Comparison of ENCODE assay signal across 17 cellular contexts in the genomic region with DNA sequence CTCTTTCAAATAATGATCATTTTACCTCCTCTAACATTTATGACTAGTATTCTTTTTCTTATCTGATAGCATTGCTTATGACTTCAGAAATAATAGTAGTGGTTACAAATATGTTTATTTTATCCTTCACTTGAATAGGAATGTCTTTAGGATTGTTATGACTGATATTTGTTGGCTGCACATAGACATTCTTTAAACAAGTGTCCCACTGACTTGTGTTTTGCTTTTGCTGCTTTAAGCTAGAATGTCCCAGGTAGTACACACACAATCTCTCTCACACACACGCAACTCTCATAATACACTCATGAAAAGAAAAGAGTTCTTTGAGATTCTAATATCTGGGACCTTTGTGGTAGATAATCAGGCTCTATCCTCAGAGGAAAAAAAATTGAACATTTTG. TPM values are rescaled to one million over a fixed set of nuclear protein-coding genes. Genes with fewer than 3 reads are reported as not detected.
DNase-seq lines count a peak whose midpoint lies in the region; ATAC-seq and TF ChIP-seq lines count a peak whose summit lies in the region.
"Had no signal": no experiment of that assay in that cellular context is flagged by ENCODE, and none has a peak within 500 bp of the region (broad histone marks: within the 10 kb centered on the region; RNA-seq: fewer than 3 reads in every experiment).

No MANE protein-coding gene starts in this region.

- DNase-seq in activated T-cell treated with anti-CD3 and anti-CD28 coated beads, Interleukin-2, amount 50 U/mL, for 72 hours, result no peak
- DNase-seq in activated T-cell treated with anti-CD3 and anti-CD28 coated beads, Interleukin-2, amount 50 U/mL, for 1 hour, result no peak
- DNase-seq in astrocyte of the spinal cord (ENCODE audit: low read depth, low spot score) (peak; percentile 63), fibroblast of the aortic adventitia (ENCODE audit: low read depth) (peak; percentile 73), CD1c-positive myeloid dendritic cell (ENCODE audit: extremely low spot score) (no peak), KBM-7 (no peak)
- DNase-seq: 8988T, DND-41, NCI-H1436, NCI-H2029 treated with DMSO at 0.1 percent for 48 hours, NCI-H524 treated with DMSO at 0.1 percent for 48 hours, SHP77 treated with DMSO at 0.1 percent for 48 hours had no signal

- peak overlapping the region; percentile 58 for H3K27ac Mint-ChIP-seq in activated T-cell treated with anti-CD3 and anti-CD28 coated beads, Interleukin-2, amount 50 U/mL, for 72 hours
- H3K27ac Mint-ChIP-seq: GM23338 had no signal

- no peaks in the 10 kb centered on the region for H3K27me3 Mint-ChIP-seq in activated T-cell treated with anti-CD3 and anti-CD28 coated beads, Interleukin-2, amount 50 U/mL, for 72 hours (ENCODE audit: low read depth)

- no peaks in the 10 kb centered on the region for H3K4me1 Mint-ChIP-seq in activated T-cell treated with anti-CD3 and anti-CD28 coated beads, Interleukin-2, amount 50 U/mL, for 72 hours (ENCODE audit: low read depth)

- H3K4me3 ChIP-seq in astrocyte of the spinal cord (ENCODE audit: low read depth, low read length) (no peak overlapping the region), fibroblast of the aortic adventitia (ENCODE audit: low read depth, low read length) (no peak overlapping the region)
- H3K4me3 ChIP-seq: BLaER1 treated with 17β-estradiol and CSF1 and Interleukin-3, amounts not matched to agents 10 nM and 100 nM; GM23338 had no signal

- no peaks in the 10 kb centered on the region for H3K36me3 Mint-ChIP-seq in activated T-cell treated with anti-CD3 and anti-CD28 coated beads, Interleukin-2, amount 50 U/mL, for 72 hours (ENCODE audit: insufficient read depth in 2 of 2)

- in situ Hi-C loops in astrocyte of the spinal cord (cut with HindIII; ENCODE audit: low sequenced_read_pairs), result no loop called here
- in situ Hi-C loops in KBM-7 (cut with MboI; ENCODE audit: low pct_unique_long_range_greater_than_20kb, low sequenced_read_pairs), result no loop called here

- no peak overlapping the region for H3K4me3 Mint-ChIP-seq in activated T-cell treated with anti-CD3 and anti-CD28 coated beads, Interleukin-2, amount 50 U/mL, for 72 hours
- H3K4me3 Mint-ChIP-seq: GM23338 had no signal

- H3K9me3 Mint-ChIP-seq in activated T-cell treated with anti-CD3 and anti-CD28 coated beads, Interleukin-2, amount 50 U/mL, for 72 hours, result no peaks in the 10 kb centered on the region

- ATAC-seq in activated T-cell treated with anti-CD3 and anti-CD28 coated beads, Interleukin-2, amount 50 U/mL, for 72 hours (replicated peaks in 1 of 2), result no peak
- no peak for ATAC-seq in GM21737 (IDR thresholded peaks at IDR 0.05; ENCODE audit: unreplicated experiment)
- ATAC-seq in HG03378 (IDR thresholded peaks at IDR 0.05; ENCODE audit: unreplicated experiment), result no peak
- ATAC-seq: GM23338, HCT116 had no signal

- TF ChIP-seq CTCF in astrocyte of the spinal cord (IDR thresholded peaks at IDR 0.05; ENCODE audit: low read depth, low read length), result no peak
- TF ChIP-seq CTCF in fibroblast of the aortic adventitia (IDR thresholded peaks at IDR 0.05; ENCODE audit: insufficient read depth, low read length), result no peak

RNA-seq across cellular contexts. Expression of gene KIAA1586, which starts 21.6 kb away (rescaled TPM):
- total RNA-seq in activated T-cell treated with anti-CD3 and anti-CD28 coated beads, Interleukin-2, amount 50 U/mL, for 72 hours, result 10 to 100 TPM; 12.1 to 12.4 TPM
- 9.7 and 26.2 TPM in 2 replicates for total RNA-seq in fibroblast of the aortic adventitia (ENCODE audit: low replicate concordance)

RNA-seq across cellular contexts. Expression of gene ZNF451, which starts 21.9 kb away (rescaled TPM):
- 10 to 100 TPM; 73.8 to 76.2 TPM for total RNA-seq in activated T-cell treated with anti-CD3 and anti-CD28 coated beads, Interleukin-2, amount 50 U/mL, for 72 hours
- total RNA-seq in fibroblast of the aortic adventitia (ENCODE audit: low replicate concordance), result 70.4 and 77.5 TPM in 2 replicates

Comparison
In these comparisons a context has a peak if more than half of its experiments do, and no peak if none do; other contexts are left out.
1. DNase-seq: peak in astrocyte of the spinal cord (single experiment) and fibroblast of the aortic adventitia (single experiment); none in activated T-cell treated with anti-CD3 and anti-CD28 coated beads, Interleukin-2, amount 50 U/mL, for 72 hours (0 of 2), activated T-cell treated with anti-CD3 and anti-CD28 coated beads, Interleukin-2, amount 50 U/mL, for 1 hour (single experiment), CD1c-positive myeloid dendritic cell (single experiment) and KBM-7 (single experiment).